ENCODE assay signal across 6 cellular contexts in the genomic region with DNA sequence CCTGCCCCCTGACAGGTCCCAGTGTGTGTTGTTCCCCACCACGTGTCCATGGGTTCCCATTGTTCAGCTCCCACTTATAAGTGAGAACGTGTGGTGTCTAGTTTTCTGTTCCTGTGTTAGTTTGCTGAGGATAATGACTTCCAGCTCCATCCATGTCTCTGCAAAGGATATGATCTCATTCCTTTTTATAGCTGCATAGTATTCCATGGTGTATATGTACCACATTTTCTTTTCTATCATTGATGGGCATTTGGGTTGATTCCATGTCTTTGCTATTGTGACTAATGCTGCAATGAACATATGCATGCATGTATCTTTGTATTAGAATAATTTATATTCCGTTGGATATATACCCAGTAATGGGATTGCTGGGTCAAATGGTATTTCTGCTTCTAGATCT.
A peak's percentile ranks its signal among the peaks of the same experiment; 100 is the strongest.
DNase-seq lines count a peak whose midpoint lies in the region; ATAC-seq, FAIRE-seq and TF ChIP-seq lines count a peak whose summit lies in the region.
"Not testable (repeated sequence)": the region's sequence is repeated elsewhere in the genome, so short reads cannot be mapped to it uniquely, and the experiment has no call there.

No MANE protein-coding gene starts in this region.

- FAIRE-seq in GM12892 (lab: Jason Lieb, UNC): peak; percentile 14
- not testable (repeated sequence) for FAIRE-seq in K562 (lab: Jason Lieb, UNC)

- in situ Hi-C loops in K562 (cut with MboI): not testable (repeated sequence)

- not testable (repeated sequence) for BruUV-seq in K562 (replicated peaks; lab: Mats Ljungman, UMichigan)

- not testable (repeated sequence) for H3K79me2 ChIP-seq in K562 (ENCODE audit: control insufficient read depth, insufficient read depth, low read length)

- not testable (repeated sequence) for H3K4me1 ChIP-seq in HEK293 (ENCODE audit: control insufficient read depth, insufficient read depth, low read length); K562 (replicated peaks in 1 of 2; ENCODE audit: control insufficient read depth in 2 of 2, insufficient read depth in 2 of 2, low read length in 2 of 2); esophagus muscularis mucosa

- not testable (repeated sequence) for H3K27me3 ChIP-seq in K562 (ENCODE audit: control insufficient read depth in 2 of 2, insufficient read depth in 2 of 2, low read length in 2 of 2); esophagus muscularis mucosa

- CTCF ChIA-PET in HEK293 (lab: Yijun Ruan, JAX): interaction anchor here (0.7 kb wide), 1 partner anchor 64 kb away, joined by 3 read pairs; no protein-coding TSS in a partner anchor
- CTCF ChIA-PET in K562 (lab: Yijun Ruan, JAX; ENCODE audit: low intra/inter-chr PET ratio): not testable (repeated sequence)

- not testable (repeated sequence) for H4K20me1 ChIP-seq in K562 (replicated peaks; ENCODE audit: control insufficient read depth, insufficient read depth, low read length)

- not testable (repeated sequence) for TF ChIP-seq EP300 in K562 (IDR thresholded peaks at IDR 0.05; ENCODE audit: low read length); esophagus muscularis mucosa (IDR thresholded peaks at IDR 0.05)

- TF ChIP-seq POLR2A in GM12892 (IDR thresholded peaks at IDR 0.05; ENCODE audit: low read depth, low read length); K562 (conservative IDR thresholded peaks at IDR 0.05); esophagus muscularis mucosa (IDR thresholded peaks at IDR 0.05; ENCODE audit: low read depth): not testable (repeated sequence)

- peak overlapping the region; percentile 24 for H3K27ac Mint-ChIP-seq in dendritic cell treated with granulocyte-macrophage colony-stimulating factor and Interleukin-4, amounts not matched to agents 40 ng/mL and 50 ng/mL, for 4 days

- H3K36me3 ChIP-seq in HEK293 (ENCODE audit: control insufficient read depth in 2 of 2, insufficient read depth in 1 of 2, low read length in 2 of 2); K562 (ENCODE audit: control insufficient read depth, insufficient read depth, low read length); esophagus muscularis mucosa: not testable (repeated sequence)

- H3K4me2 ChIP-seq in K562 (ENCODE audit: insufficient read depth, low read length): not testable (repeated sequence)

- H3K27me3 Mint-ChIP-seq in dendritic cell treated with granulocyte-macrophage colony-stimulating factor and Interleukin-4, amounts not matched to agents 40 ng/mL and 50 ng/mL, for 4 days: not testable (repeated sequence)

- not testable (repeated sequence) for H3K4me3 Mint-ChIP-seq in dendritic cell treated with granulocyte-macrophage colony-stimulating factor and Interleukin-4, amounts not matched to agents 40 ng/mL and 50 ng/mL, for 4 days

- TF ChIP-seq RAD21 in K562 (CRISPR knock-in tag; conservative IDR thresholded peaks at IDR 0.05 in 1 of 2, IDR thresholded peaks at IDR 0.05 in 1 of 2): not testable (repeated sequence)

- intact Hi-C loops in K562 (cut with micrococcal nuclease); dendritic cell treated with granulocyte-macrophage colony-stimulating factor and Interleukin-4, amounts not matched to agents 40 ng/mL and 50 ng/mL, for 4 days (cut with micrococcal nuclease); esophagus muscularis mucosa (cut with DNase I): not testable (repeated sequence)

- 2% methylated on average over 3 of the region's 3 CpGs for WGBS in K562 (ENCODE audit: insufficient coverage, low coverage, missing lambda C conversion rate)
- 83% methylated on average over 3 of the region's 3 CpGs for WGBS in esophagus muscularis mucosa

- not testable (repeated sequence) for H3K4me3 ChIP-seq in HEK293 (ENCODE audit: low read depth, low read length); K562; esophagus muscularis mucosa

- H3K9me1 ChIP-seq in K562 (ENCODE audit: control insufficient read depth, insufficient read depth, low read length): not testable (repeated sequence)

- not testable (repeated sequence) for ATAC-seq in SK-N-SH treated with all-trans-retinoic acid at 6 μM for 48 hours, K562

- H3K9me3 ChIP-seq in HEK293 (ENCODE audit: control insufficient read depth, insufficient read depth, low read depth, low read length); K562 (replicated peaks; ENCODE audit: control insufficient read depth, insufficient read depth, low read depth, low read length); esophagus muscularis mucosa: not testable (repeated sequence)

- TF ChIP-seq CTCF in HEK293 (tag by site-specific recombination; IDR thresholded peaks at IDR 0.05); K562 (IDR thresholded peaks at IDR 0.05 in 2 of 3, conservative IDR thresholded peaks at IDR 0.05 in 1 of 3; ENCODE audit: insufficient read depth in 2 of 3, low read depth in 1 of 3, low read length in 3 of 3); esophagus muscularis mucosa (IDR thresholded peaks at IDR 0.05): not testable (repeated sequence)

- peaks cover 25% of the 10 kb centered on the region for H3K4me1 Mint-ChIP-seq in dendritic cell treated with granulocyte-macrophage colony-stimulating factor and Interleukin-4, amounts not matched to agents 40 ng/mL and 50 ng/mL, for 4 days (ENCODE audit: low read depth)

- H3K9me3 Mint-ChIP-seq in dendritic cell treated with granulocyte-macrophage colony-stimulating factor and Interleukin-4, amounts not matched to agents 40 ng/mL and 50 ng/mL, for 4 days: peaks cover 13% of the 10 kb centered on the region

- not testable (repeated sequence) for H3K27ac ChIP-seq in HEK293 (ENCODE audit: extremely low read depth, low read depth, low read length); K562 (ENCODE audit: extremely low read depth, low read depth, low read length); esophagus muscularis mucosa (replicated peaks in 1 of 4)

- not testable (repeated sequence) for H2AFZ ChIP-seq in K562 (ENCODE audit: low read depth, low read length)

- POLR2A ChIA-PET in HEK293 (lab: Yijun Ruan, JAX); K562 (lab: Yijun Ruan, JAX): not testable (repeated sequence)

- peaks cover 10% of the 10 kb centered on the region for H3K36me3 Mint-ChIP-seq in dendritic cell treated with granulocyte-macrophage colony-stimulating factor and Interleukin-4, amounts not matched to agents 40 ng/mL and 50 ng/mL, for 4 days (ENCODE audit: low read depth)

- H3K9ac ChIP-seq in K562 (ENCODE audit: insufficient read depth in 1 of 2, low read depth in 2 of 2, low read length in 2 of 2): not testable (repeated sequence)

- not testable (repeated sequence) for DNase-seq in GM12892 (ENCODE audit: insufficient read length); K562 (ENCODE audit: extremely low read depth in 1 of 4, low spot score in 3 of 4)
- peak; percentile 19 for DNase-seq in esophagus muscularis mucosa (ENCODE audit: extremely low spot score)

TF ChIP-seq in HEK293, 187 proteins besides CTCF, POLR2A, EP300 and RAD21:
- TF ChIP-seq ZNF146 (tag by site-specific recombination; IDR thresholded peaks at IDR 0.05): peak; percentile 64; the same call in 1 of the 2 replicates

TF ChIP-seq in SK-N-SH treated with all-trans-retinoic acid at 6 μM for 48 hours, 23 proteins besides CTCF, POLR2A, EP300 and RAD21:
- peak; percentile 59; the same call in 1 of the 2 replicates for TF ChIP-seq ZNF8 (CRISPR knock-in tag; IDR thresholded peaks at IDR 0.05)
TF ChIP-seq in SK-N-SH treated with all-trans-retinoic acid at 6 μM for 48 hours: peak in this region for 1; not testable (repeated sequence) for 22.

TF ChIP-seq in K562, 482 proteins besides CTCF, POLR2A, EP300 and RAD21:
- peak; percentile 39 for TF ChIP-seq ZNF146 (CRISPR knock-in tag; IDR thresholded peaks at IDR 0.05; ENCODE audit: unreplicated experiment)
